ENCODE assay signal across 10 cellular contexts in the genomic region with DNA sequence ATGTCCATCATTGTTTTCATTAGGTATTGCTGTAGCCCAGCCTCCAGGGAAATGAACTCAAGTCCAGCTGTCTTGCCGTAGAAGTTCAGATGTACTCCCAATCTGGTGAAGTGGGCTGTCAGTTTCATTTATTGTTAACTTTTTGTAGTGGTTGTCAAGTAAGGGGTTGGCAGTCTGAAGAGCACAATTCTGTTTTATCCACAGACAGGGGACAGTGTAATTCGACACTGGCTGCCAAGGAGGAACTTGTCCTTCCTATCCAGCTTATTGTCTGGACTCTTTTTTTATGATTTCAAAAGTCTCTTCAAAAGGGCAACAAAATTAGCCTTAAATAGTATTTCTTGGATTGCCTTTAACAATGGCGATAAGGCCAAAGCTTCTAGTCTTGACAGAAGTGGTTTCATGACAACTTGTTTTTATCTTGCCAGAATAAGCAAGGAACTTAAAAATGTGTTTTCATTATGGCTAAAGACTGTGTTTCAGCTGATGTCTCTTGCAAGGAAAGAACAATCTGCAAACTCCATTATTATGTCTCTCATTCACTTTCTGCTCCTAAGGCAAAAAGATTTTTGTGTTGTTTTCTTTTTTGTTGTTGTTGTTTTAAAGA.
DNase-seq lines count a peak whose midpoint lies in the region; ATAC-seq and TF ChIP-seq lines count a peak whose summit lies in the region.
"Had no signal": no experiment of that assay in that cellular context is flagged by ENCODE, and none has a peak within 500 bp of the region (broad histone marks: within the 10 kb centered on the region; RNA-seq: fewer than 3 reads in every experiment).

No MANE protein-coding gene starts in this region.

- no peak overlapping the region for H2AFZ ChIP-seq in neural cell (ENCODE audit: low read depth, low read length)

- no peak overlapping the region for H3K4me2 ChIP-seq in neural cell (ENCODE audit: low read length)

- TF ChIP-seq RAD21 in neural cell (conservative IDR thresholded peaks at IDR 0.05) = no peak

- no peak for ATAC-seq in HG03039 (IDR thresholded peaks at IDR 0.05; ENCODE audit: unreplicated experiment)

- no peaks in the 10 kb centered on the region for H3K79me2 ChIP-seq in neural cell (replicated peaks; ENCODE audit: insufficient read depth, low read length)

- no peaks in the 10 kb centered on the region for H3K36me3 ChIP-seq in neural cell (ENCODE audit: insufficient read depth, low read length)
- no peaks in the 10 kb centered on the region for H3K36me3 ChIP-seq in ascending aorta
- H3K36me3 ChIP-seq: MG63 had no signal

- peaks cover 0 to 6% of the 10 kb centered on the region in 2 donors for H3K4me1 ChIP-seq in ascending aorta

- no peak overlapping the region for H3K4me3 ChIP-seq in neural cell (ENCODE audit: low read length)
- no peak overlapping the region for H3K4me3 ChIP-seq in ascending aorta
- H3K4me3 ChIP-seq: MG63 had no signal

- TF ChIP-seq EP300 in neural cell (conservative IDR thresholded peaks at IDR 0.05; ENCODE audit: poor library complexity, severe bottlenecking) = no peak

- DNase-seq in DMS53 (lab: John Stamatoyannopoulos, UW) (peak; percentile 42), MV-4-11 (lab: John Stamatoyannopoulos, UW) (peak; percentile 14), dermis blood vessel endothelial cell (peak; percentile 8), NCI-H146 (lab: John Stamatoyannopoulos, UW) (no peak), inferior parietal cortex (ENCODE audit: extremely low spot score) (no peak), ascending aorta (ENCODE audit: low spot score in 2 of 2) (no peak)
- DNase-seq: activated CD8-positive, alpha-beta memory T cell treated with anti-CD3 and anti-CD28 coated beads for 24 hours had no signal

- no peaks in the 10 kb centered on the region for H3K9me3 ChIP-seq in neural cell (ENCODE audit: low read length)
- no peaks in the 10 kb centered on the region for H3K9me3 ChIP-seq in ascending aorta
- H3K9me3 ChIP-seq: MG63 had no signal

- H4K20me1 ChIP-seq in neural cell (ENCODE audit: insufficient read depth) = no peaks in the 10 kb centered on the region

- H3K27me3 ChIP-seq in neural cell (ENCODE audit: insufficient read depth, low read depth, low read length) (no peaks in the 10 kb centered on the region), ascending aorta (no peaks in the 10 kb centered on the region)
- H3K27me3 ChIP-seq: MG63 had no signal

- peak overlapping the region; percentile 16 for H3K27ac ChIP-seq in neural cell (ENCODE audit: low read length)
- H3K27ac ChIP-seq in ascending aorta = peak overlapping the region in 1 of 2 donors; percentile 48

- H3F3A ChIP-seq in neural cell (ENCODE audit: insufficient read depth, low read length, poor library complexity, severe bottlenecking) = no peaks in the 10 kb centered on the region

- no peak for TF ChIP-seq CTCF in neural cell (IDR thresholded peaks at IDR 0.05; ENCODE audit: poor library complexity, severe bottlenecking)
- no peak for TF ChIP-seq CTCF in ascending aorta (IDR thresholded peaks at IDR 0.05)

- no peaks in the 10 kb centered on the region for H3K9me2 ChIP-seq in neural cell (ENCODE audit: insufficient read depth, low read length)

- intact Hi-C loops in ascending aorta (cut with DNase I) = no loop called here

- H3K9ac ChIP-seq in neural cell (ENCODE audit: low read length) = no peak overlapping the region

TF ChIP-seq in neural cell, 6 proteins besides CTCF, POLR2A, EP300 and RAD21:
- TF ChIP-seq, protein P1, sequence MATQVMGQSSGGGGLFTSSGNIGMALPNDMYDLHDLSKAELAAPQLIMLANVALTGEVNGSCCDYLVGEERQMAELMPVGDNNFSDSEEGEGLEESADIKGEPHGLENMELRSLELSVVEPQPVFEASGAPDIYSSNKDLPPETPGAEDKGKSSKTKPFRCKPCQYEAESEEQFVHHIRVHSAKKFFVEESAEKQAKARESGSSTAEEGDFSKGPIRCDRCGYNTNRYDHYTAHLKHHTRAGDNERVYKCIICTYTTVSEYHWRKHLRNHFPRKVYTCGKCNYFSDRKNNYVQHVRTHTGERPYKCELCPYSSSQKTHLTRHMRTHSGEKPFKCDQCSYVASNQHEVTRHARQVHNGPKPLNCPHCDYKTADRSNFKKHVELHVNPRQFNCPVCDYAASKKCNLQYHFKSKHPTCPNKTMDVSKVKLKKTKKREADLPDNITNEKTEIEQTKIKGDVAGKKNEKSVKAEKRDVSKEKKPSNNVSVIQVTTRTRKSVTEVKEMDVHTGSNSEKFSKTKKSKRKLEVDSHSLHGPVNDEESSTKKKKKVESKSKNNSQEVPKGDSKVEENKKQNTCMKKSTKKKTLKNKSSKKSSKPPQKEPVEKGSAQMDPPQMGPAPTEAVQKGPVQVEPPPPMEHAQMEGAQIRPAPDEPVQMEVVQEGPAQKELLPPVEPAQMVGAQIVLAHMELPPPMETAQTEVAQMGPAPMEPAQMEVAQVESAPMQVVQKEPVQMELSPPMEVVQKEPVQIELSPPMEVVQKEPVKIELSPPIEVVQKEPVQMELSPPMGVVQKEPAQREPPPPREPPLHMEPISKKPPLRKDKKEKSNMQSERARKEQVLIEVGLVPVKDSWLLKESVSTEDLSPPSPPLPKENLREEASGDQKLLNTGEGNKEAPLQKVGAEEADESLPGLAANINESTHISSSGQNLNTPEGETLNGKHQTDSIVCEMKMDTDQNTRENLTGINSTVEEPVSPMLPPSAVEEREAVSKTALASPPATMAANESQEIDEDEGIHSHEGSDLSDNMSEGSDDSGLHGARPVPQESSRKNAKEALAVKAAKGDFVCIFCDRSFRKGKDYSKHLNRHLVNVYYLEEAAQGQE (IDR thresholded peaks at IDR 0.05; ENCODE audit: borderline replicate concordance) = no peak
- TF ChIP-seq EZH2 (IDR thresholded peaks at IDR 0.05; ENCODE audit: borderline replicate concordance, insufficient read depth, low read length, poor library complexity, severe bottlenecking) = no peak
- TF ChIP-seq TAF1 (IDR thresholded peaks at IDR 0.05; ENCODE audit: low read depth) = no peak
- no peak for TF ChIP-seq SMC3 (conservative IDR thresholded peaks at IDR 0.05; ENCODE audit: poor library complexity)
- no peak for TF ChIP-seq POLR2AphosphoS5 (IDR thresholded peaks at IDR 0.05)
- no peak for TF ChIP-seq MXI1 (conservative IDR thresholded peaks at IDR 0.05; ENCODE audit: poor library complexity, severe bottlenecking)

Comparison
In these comparisons a context has a peak if more than half of its experiments do, and no peak if none do; other contexts are left out.
1. DNase-seq: peak in DMS53 (single experiment), MV-4-11 (single experiment) and dermis blood vessel endothelial cell (single experiment); none in NCI-H146 (single experiment), inferior parietal cortex (single experiment) and ascending aorta (0 of 2).